In the genomic region with DNA sequence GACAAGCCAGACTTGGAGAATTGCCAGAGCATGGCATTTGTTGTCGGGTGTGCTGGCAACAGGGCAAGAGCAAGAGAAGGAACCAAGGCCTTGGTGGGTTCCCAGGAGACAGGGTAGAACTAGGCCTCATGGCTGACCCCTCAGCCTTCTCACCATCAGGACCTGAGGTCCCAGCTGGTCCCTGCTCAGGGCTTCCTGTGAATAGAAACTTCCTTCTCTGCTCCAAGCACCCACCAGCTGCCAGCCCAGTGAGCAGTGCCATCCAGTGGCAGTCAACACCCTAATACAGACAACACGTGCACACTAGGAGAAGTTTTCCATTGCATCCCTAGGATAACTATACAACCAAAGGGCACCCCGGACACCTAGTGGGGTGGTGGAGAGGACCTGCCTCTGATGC, we compare ENCODE assay signal across 19 cellular contexts. TPM values are rescaled to one million over a fixed set of nuclear protein-coding genes. Genes with fewer than 3 reads are reported as not detected.
A peak's percentile ranks its signal among the peaks of the same experiment; 100 is the strongest.
DNase-seq lines count a peak whose midpoint lies in the region; ATAC-seq, FAIRE-seq and TF ChIP-seq lines count a peak whose summit lies in the region.
"Had no signal": no experiment of that assay in that cellular context is flagged by ENCODE, and none has a peak within 500 bp of the region (broad histone marks: within the 10 kb centered on the region; RNA-seq: fewer than 3 reads in every experiment).

No MANE protein-coding gene starts in this region.

- no peaks in the 10 kb centered on the region for H3K27me3 Mint-ChIP-seq in dendritic cell treated with granulocyte-macrophage colony-stimulating factor and Interleukin-4, amounts not matched to agents 40 ng/mL and 50 ng/mL, for 4 days
- no peaks in the 10 kb centered on the region for H3K27me3 Mint-ChIP-seq in activated T-helper 2 cell treated with anti-CD3 and anti-CD28 coated beads, Interferon-gamma antibody, Interleukin-2, Interleukin-4, amounts not matched to agents 10 μg/mL and 5 μg/mL and 100 μg/mL, durations not matched to agents 14 hours and 24 hours and 36 hours (ENCODE audit: low read depth)
- H3K27me3 Mint-ChIP-seq: CD4-positive, alpha-beta T cell had no signal

- WGBS in A549 (ENCODE audit: missing lambda C conversion rate): 59% methylated on average over 3 of the region's 3 CpGs

- no peak overlapping the region for H3K4me3 ChIP-seq in A549

- peak; percentile 14 to 39; a peak in 4 of 6 replicates for ATAC-seq in A549
- no peak for ATAC-seq in GM21447 (IDR thresholded peaks at IDR 0.05; ENCODE audit: unreplicated experiment)
- ATAC-seq: esophagus mucosa had no signal

- no peaks in the 10 kb centered on the region for H3K36me3 Mint-ChIP-seq in dendritic cell treated with granulocyte-macrophage colony-stimulating factor and Interleukin-4, amounts not matched to agents 40 ng/mL and 50 ng/mL, for 4 days (ENCODE audit: low read depth)
- H3K36me3 Mint-ChIP-seq in activated T-helper 2 cell treated with anti-CD3 and anti-CD28 coated beads, Interferon-gamma antibody, Interleukin-2, Interleukin-4, amounts not matched to agents 10 μg/mL and 5 μg/mL and 100 μg/mL, durations not matched to agents 14 hours and 24 hours and 36 hours (ENCODE audit: low read depth): no peaks in the 10 kb centered on the region

- H3K4me2 ChIP-seq in A549: no peak overlapping the region

- POLR2A ChIA-PET in A549 (lab: Yijun Ruan, JAX): no interaction called here

- peaks cover 44% of the 10 kb centered on the region for H3K4me1 Mint-ChIP-seq in dendritic cell treated with granulocyte-macrophage colony-stimulating factor and Interleukin-4, amounts not matched to agents 40 ng/mL and 50 ng/mL, for 4 days (ENCODE audit: low read depth)
- H3K4me1 Mint-ChIP-seq in activated T-helper 2 cell treated with anti-CD3 and anti-CD28 coated beads, Interferon-gamma antibody, Interleukin-2, Interleukin-4, amounts not matched to agents 10 μg/mL and 5 μg/mL and 100 μg/mL, durations not matched to agents 14 hours and 24 hours and 36 hours (ENCODE audit: low read depth): peaks cover 14% of the 10 kb centered on the region

- TF ChIP-seq EP300 in A549 (IDR thresholded peaks at IDR 0.05): no peak

- H3K9me3 ChIP-seq in A549: no peaks in the 10 kb centered on the region

- CTCF ChIA-PET in A549 (lab: Yijun Ruan, JAX): interaction anchor here (1.0 to 13.0 kb wide), 7 partner anchors 8 to 114 kb away, joined by 3 to 273 read pairs (median 47); a partner anchor contains a TSS

- TF ChIP-seq CTCF in A549 (IDR thresholded peaks at IDR 0.05): no peak

- H3K4me3 Mint-ChIP-seq in dendritic cell treated with granulocyte-macrophage colony-stimulating factor and Interleukin-4, amounts not matched to agents 40 ng/mL and 50 ng/mL, for 4 days: no peak overlapping the region
- no peak overlapping the region for H3K4me3 Mint-ChIP-seq in activated T-helper 2 cell treated with anti-CD3 and anti-CD28 coated beads, Interferon-gamma antibody, Interleukin-2, Interleukin-4, amounts not matched to agents 10 μg/mL and 5 μg/mL and 100 μg/mL, durations not matched to agents 14 hours and 24 hours and 36 hours (ENCODE audit: low read depth)
- H3K4me3 Mint-ChIP-seq: CD4-positive, alpha-beta T cell; neural crest cell had no signal

- intact Hi-C loops in dendritic cell treated with granulocyte-macrophage colony-stimulating factor and Interleukin-4, amounts not matched to agents 40 ng/mL and 50 ng/mL, for 4 days (cut with micrococcal nuclease): loop anchor here (10.0 kb wide), 1 partner anchor 232 kb away; no protein-coding TSS in a partner anchor
- intact Hi-C loops in activated T-helper 2 cell treated with anti-CD3 and anti-CD28 coated beads, Interferon-gamma antibody, Interleukin-2, Interleukin-4, amounts not matched to agents 10 μg/mL and 5 μg/mL and 100 μg/mL, durations not matched to agents 14 hours and 24 hours and 36 hours (cut with micrococcal nuclease): loop anchor here (2.0 to 5.0 kb wide), 2 partner anchors 20 to 159 kb away; a partner anchor contains a TSS

- H3K27ac Mint-ChIP-seq in dendritic cell treated with granulocyte-macrophage colony-stimulating factor and Interleukin-4, amounts not matched to agents 40 ng/mL and 50 ng/mL, for 4 days: peak overlapping the region; percentile 18
- H3K27ac Mint-ChIP-seq in activated T-helper 2 cell treated with anti-CD3 and anti-CD28 coated beads, Interferon-gamma antibody, Interleukin-2, Interleukin-4, amounts not matched to agents 10 μg/mL and 5 μg/mL and 100 μg/mL, durations not matched to agents 14 hours and 24 hours and 36 hours: no peak overlapping the region
- H3K27ac Mint-ChIP-seq: CD4-positive, alpha-beta T cell had no signal

- H3K9me3 Mint-ChIP-seq in dendritic cell treated with granulocyte-macrophage colony-stimulating factor and Interleukin-4, amounts not matched to agents 40 ng/mL and 50 ng/mL, for 4 days: no peaks in the 10 kb centered on the region
- H3K9me3 Mint-ChIP-seq in activated T-helper 2 cell treated with anti-CD3 and anti-CD28 coated beads, Interferon-gamma antibody, Interleukin-2, Interleukin-4, amounts not matched to agents 10 μg/mL and 5 μg/mL and 100 μg/mL, durations not matched to agents 14 hours and 24 hours and 36 hours: no peaks in the 10 kb centered on the region
- H3K9me3 Mint-ChIP-seq: CD4-positive, alpha-beta T cell; neural crest cell had no signal

- peak overlapping the region in 1 of 2 experiments; percentile 52; a peak in 3 of 6 replicates for H3K27ac ChIP-seq in A549

- H3K4me1 ChIP-seq in A549: peaks cover 28% of the 10 kb centered on the region

- DNase-seq in A549 (ENCODE audit: low read depth in 1 of 2, low spot score in 1 of 2): peak in 1 of 2 experiments; percentile 44
- peak; percentile 15 for DNase-seq in COR-L47 (lab: John Stamatoyannopoulos, UW)
- DNase-seq in NCI-H69 (lab: John Stamatoyannopoulos, UW): peak; percentile 80
- no peak for DNase-seq in NK-92 (lab: John Stamatoyannopoulos, UW; ENCODE audit: unreplicated experiment)
- no peak for DNase-seq in activated T-helper 2 cell treated with anti-CD3 and anti-CD28 coated beads, Interferon-gamma antibody, Interleukin-2, Interleukin-4, amounts not matched to agents 10 μg/mL and 5 μg/mL and 100 μg/mL, durations not matched to agents 14 hours and 24 hours and 36 hours (ENCODE audit: low spot score)
- DNase-seq in inferior parietal cortex (ENCODE audit: extremely low spot score): no peak
- DNase-seq: activated CD4-positive, CD25-positive, alpha-beta regulatory T cell treated with anti-CD3 and anti-CD28 coated beads, Interleukin-2, amount 50 U/mL, for 72 hours; activated T-cell treated with anti-CD3 and anti-CD28 coated beads for 4 hours; CD4-positive, alpha-beta T cell; hippocampal formation; NCI-H1092; NCI-H774 had no signal

- TF ChIP-seq POLR2A in A549 (IDR thresholded peaks at IDR 0.05; ENCODE audit: low read length): no peak

- FAIRE-seq in A549 (lab: Jason Lieb, UNC): no peak
- FAIRE-seq: H1 had no signal

- TF ChIP-seq RAD21 in A549 (conservative IDR thresholded peaks at IDR 0.05 in 1 of 2, IDR thresholded peaks at IDR 0.05 in 1 of 2): peak in 1 of 2 experiments; percentile 23; a peak in 1 of 5 replicates

RNA-seq across cellular contexts. Expression of a gene that starts 22.8 kb away (rescaled TPM):
- 898 and 1,226 TPM in 2 replicates for polyA plus RNA-seq in A549 (2011; rRNA removed)
- polyA plus RNA-seq in A549 (2012; cell fraction: cytosol; rRNA removed): 1,879 and 1,929 TPM in 2 replicates
- polyA plus RNA-seq in A549 (2012; cell fraction: nucleus; rRNA removed): 562 and 1,121 TPM in 2 replicates
- polyA plus RNA-seq in A549 (2017; fragmentation: RNase III; extraction: RNeasy Plus Mini Kit Qiagen cat#74134 plus additional on column Dnase treatment): 2,810 to 4,567 TPM (median 3,552 TPM) in 3 replicates
- polyA minus RNA-seq in A549 (2011; rRNA and poly(A)+ RNA removed): 472 and 476 TPM in 2 replicates
- 209 and 229 TPM in 2 replicates for total RNA-seq in activated T-helper 2 cell treated with anti-CD3 and anti-CD28 coated beads, Interferon-gamma antibody, Interleukin-2, Interleukin-4, amounts not matched to agents 10 μg/mL and 5 μg/mL and 100 μg/mL, durations not matched to agents 14 hours and 24 hours and 36 hours
- total RNA-seq: neural crest cell had no signal

RNA-seq across cellular contexts. Expression of a gene that starts 27.7 kb away (rescaled TPM):
- polyA plus RNA-seq in A549 (2011; rRNA removed) (0.48 and 0.68 TPM in 2 replicates), A549 (2017; fragmentation: RNase III; extraction: RNeasy Plus Mini Kit Qiagen cat#74134 plus additional on column Dnase treatment) (0.17 to 0.57 TPM (median 0.45 TPM) in 3 replicates)
- polyA plus RNA-seq in A549 (2012; cell fraction: cytosol; rRNA removed): 0.52 and 1.1 TPM in 2 replicates
- 0.92 and 1.3 TPM in 2 replicates for polyA plus RNA-seq in A549 (2012; cell fraction: nucleus; rRNA removed)
- not detected in 2 replicates for polyA minus RNA-seq in A549 (2011; rRNA and poly(A)+ RNA removed)
- 1.8 and 2.4 TPM in 2 replicates for total RNA-seq in activated T-helper 2 cell treated with anti-CD3 and anti-CD28 coated beads, Interferon-gamma antibody, Interleukin-2, Interleukin-4, amounts not matched to agents 10 μg/mL and 5 μg/mL and 100 μg/mL, durations not matched to agents 14 hours and 24 hours and 36 hours
- total RNA-seq: cerebellum, esophagus mucosa, H1, lower leg skin, neural crest cell had no signal
- polyA plus RNA-seq: H1 had no signal

RNA-seq across cellular contexts. Expression of a gene that starts 32.6 kb away (rescaled TPM):
- polyA plus RNA-seq in A549 (2011; rRNA removed): 590 and 814 TPM in 2 replicates
- polyA plus RNA-seq in A549 (2012; cell fraction: cytosol; rRNA removed): 813 and 885 TPM in 2 replicates
- polyA plus RNA-seq in A549 (2012; cell fraction: nucleus; rRNA removed): 347 and 601 TPM in 2 replicates
- 2,180 to 3,189 TPM (median 2,584 TPM) in 3 replicates for polyA plus RNA-seq in A549 (2017; fragmentation: RNase III; extraction: RNeasy Plus Mini Kit Qiagen cat#74134 plus additional on column Dnase treatment)
- polyA minus RNA-seq in A549 (2011; rRNA and poly(A)+ RNA removed): 170 and 175 TPM in 2 replicates
- 175 and 181 TPM in 2 replicates for total RNA-seq in activated T-helper 2 cell treated with anti-CD3 and anti-CD28 coated beads, Interferon-gamma antibody, Interleukin-2, Interleukin-4, amounts not matched to agents 10 μg/mL and 5 μg/mL and 100 μg/mL, durations not matched to agents 14 hours and 24 hours and 36 hours

RNA-seq across cellular contexts. Expression of a gene that starts 36.0 kb away (rescaled TPM):
- polyA plus RNA-seq in A549 (2011; rRNA removed) (25.0 and 25.4 TPM in 2 replicates), A549 (2017; fragmentation: RNase III; extraction: RNeasy Plus Mini Kit Qiagen cat#74134 plus additional on column Dnase treatment) (71.1 to 88.9 TPM (median 74.0 TPM) in 3 replicates)
- polyA plus RNA-seq in A549 (2012; cell fraction: cytosol; rRNA removed): 73.2 and 85.8 TPM in 2 replicates
- polyA plus RNA-seq in A549 (2012; cell fraction: nucleus; rRNA removed): 64.8 and 72.8 TPM in 2 replicates
- polyA minus RNA-seq in A549 (2011; rRNA and poly(A)+ RNA removed): 16.9 and 18.6 TPM in 2 replicates
- total RNA-seq in activated T-helper 2 cell treated with anti-CD3 and anti-CD28 coated beads, Interferon-gamma antibody, Interleukin-2, Interleukin-4, amounts not matched to agents 10 μg/mL and 5 μg/mL and 100 μg/mL, durations not matched to agents 14 hours and 24 hours and 36 hours: not detected in 2 replicates
- total RNA-seq: CD4-positive, alpha-beta T cell; cerebellum; neural crest cell had no signal

RNA-seq across cellular contexts. Expression of a gene that starts 52.6 kb away (rescaled TPM):
- polyA plus RNA-seq in A549 (2011; rRNA removed): not detected in 2 replicates
- not detected in 2 replicates for polyA plus RNA-seq in A549 (2012; cell fraction: cytosol; rRNA removed)
- polyA plus RNA-seq in A549 (2012; cell fraction: nucleus; rRNA removed): not detected in 2 replicates
- not detected in 3 replicates for polyA plus RNA-seq in A549 (2017; fragmentation: RNase III; extraction: RNeasy Plus Mini Kit Qiagen cat#74134 plus additional on column Dnase treatment)
- polyA minus RNA-seq in A549 (2011; rRNA and poly(A)+ RNA removed): not detected in 2 replicates
- not detected in 2 replicates for total RNA-seq in activated T-helper 2 cell treated with anti-CD3 and anti-CD28 coated beads, Interferon-gamma antibody, Interleukin-2, Interleukin-4, amounts not matched to agents 10 μg/mL and 5 μg/mL and 100 μg/mL, durations not matched to agents 14 hours and 24 hours and 36 hours
- total RNA-seq: CD4-positive, alpha-beta T cell; cerebellum; H1; neural crest cell had no signal
- polyA plus RNA-seq: H1 had no signal

Comparison
In these comparisons a context has a peak if more than half of its experiments do, and no peak if none do; other contexts are left out.
1. DNase-seq: peak in COR-L47 (single experiment) and NCI-H69 (single experiment); none in NK-92 (single experiment), activated T-helper 2 cell treated with anti-CD3 and anti-CD28 coated beads, Interferon-gamma antibody, Interleukin-2, Interleukin-4, amounts not matched to agents 10 μg/mL and 5 μg/mL and 100 μg/mL, durations not matched to agents 14 hours and 24 hours and 36 hours (single experiment) and inferior parietal cortex (single experiment).